14 cellular contexts compared by ENCODE assay signal in genomic region chr11:12986194-12986898, GRCh38. TPM values are rescaled to one million over a fixed set of nuclear protein-coding genes. Genes with fewer than 3 reads are reported as not detected.
DNase-seq lines count a peak whose midpoint lies in the region; ATAC-seq, FAIRE-seq and TF ChIP-seq lines count a peak whose summit lies in the region.
"Had no signal": no experiment of that assay in that cellular context is flagged by ENCODE, and none has a peak within 500 bp of the region (broad histone marks: within the 10 kb centered on the region; RNA-seq: fewer than 3 reads in every experiment).

No MANE protein-coding gene starts in this region.

- no peak for FAIRE-seq in K562 (lab: Jason Lieb, UNC)

- in situ Hi-C loops in K562 (cut with MboI), result no loop called here

- peak overlapping the region; percentile 78 for H2AFZ ChIP-seq in ACC112 (ENCODE audit: low read length, unreplicated experiment)
- H2AFZ ChIP-seq in K562 (ENCODE audit: low read depth, low read length), result no peak overlapping the region

- H3K27me3 ChIP-seq in ACC112 (ENCODE audit: insufficient read depth, low read length) (peaks cover 65% of the 10 kb centered on the region), K562 (ENCODE audit: control insufficient read depth in 2 of 2, insufficient read depth in 2 of 2, low read length in 2 of 2) (no peaks in the 10 kb centered on the region), stomach (peaks cover 0 to 3% (median 0%) of the 10 kb centered on the region in 3 donors), upper lobe of left lung (no peaks in the 10 kb centered on the region)
- H3K27me3 ChIP-seq: BLaER1 treated with 17β-estradiol and CSF1 and Interleukin-3, amounts not matched to agents 10 nM and 100 nM had no signal

- peak overlapping the region; percentile 50 for H3K4me2 ChIP-seq in K562 (ENCODE audit: insufficient read depth, low read length)
- H3K4me2 ChIP-seq: BLaER1 treated with 17β-estradiol and CSF1 and Interleukin-3, amounts not matched to agents 10 nM and 100 nM had no signal

- no peak overlapping the region for H3K27ac ChIP-seq in ACC112 (ENCODE audit: low read depth, low read length)
- H3K27ac ChIP-seq in K562 (ENCODE audit: extremely low read depth, low read depth, low read length), result no peak overlapping the region
- H3K27ac ChIP-seq in stomach, result no peak overlapping the region
- no peak overlapping the region for H3K27ac ChIP-seq in upper lobe of left lung
- H3K27ac ChIP-seq: BLaER1 treated with 17β-estradiol and CSF1 and Interleukin-3, amounts not matched to agents 10 nM and 100 nM; HL-60 had no signal

- H3K9me3 ChIP-seq in K562 (replicated peaks; ENCODE audit: control insufficient read depth, insufficient read depth, low read depth, low read length) (no peaks in the 10 kb centered on the region), mucosa of descending colon (no peaks in the 10 kb centered on the region), stomach (no peaks in the 10 kb centered on the region), upper lobe of left lung (no peaks in the 10 kb centered on the region)

- H3K4me1 ChIP-seq in ACC112 (ENCODE audit: control insufficient read depth, insufficient read depth, low read length, unreplicated experiment) (no peaks in the 10 kb centered on the region), K562 (replicated peaks in 1 of 2; ENCODE audit: control insufficient read depth in 2 of 2, insufficient read depth in 2 of 2, low read length in 2 of 2) (peaks cover 9 to 29% of the 10 kb centered on the region in 2 experiments; a peak in 3 of 5 replicates), mucosa of descending colon (ENCODE audit: low read depth) (no peaks in the 10 kb centered on the region), stomach (no peaks in the 10 kb centered on the region), upper lobe of left lung (no peaks in the 10 kb centered on the region)

- H3K9ac ChIP-seq in K562 (ENCODE audit: insufficient read depth in 1 of 2, low read depth in 2 of 2, low read length in 2 of 2), result no peak overlapping the region
- H3K9ac ChIP-seq: BLaER1 treated with 17β-estradiol and CSF1 and Interleukin-3, amounts not matched to agents 10 nM and 100 nM had no signal

- TF ChIP-seq CTCF in K562 (IDR thresholded peaks at IDR 0.05 in 2 of 3, conservative IDR thresholded peaks at IDR 0.05 in 1 of 3; ENCODE audit: insufficient read depth in 2 of 3, low read depth in 1 of 3, low read length in 3 of 3), result no peak
- TF ChIP-seq CTCF in mucosa of descending colon (IDR thresholded peaks at IDR 0.05), result no peak
- no peak for TF ChIP-seq CTCF in stomach (IDR thresholded peaks at IDR 0.05)
- TF ChIP-seq CTCF in upper lobe of left lung (IDR thresholded peaks at IDR 0.05), result no peak

- H3K9me1 ChIP-seq in K562 (ENCODE audit: control insufficient read depth, insufficient read depth, low read length), result no peaks in the 10 kb centered on the region

- TF ChIP-seq POLR2A in K562 (conservative IDR thresholded peaks at IDR 0.05) (no peak), stomach (IDR thresholded peaks at IDR 0.05) (no peak), upper lobe of left lung (IDR thresholded peaks at IDR 0.05) (no peak)

- DNase-seq in OCI-M1 (lab: John Stamatoyannopoulos, UW), result peak; percentile 27
- no peak for DNase-seq in K562 (ENCODE audit: extremely low read depth in 1 of 4, low spot score in 3 of 4)
- no peak for DNase-seq in mucosa of descending colon
- no peak for DNase-seq in stomach
- no peak for DNase-seq in upper lobe of left lung
- DNase-seq in activated T-cell treated with anti-CD3 and anti-CD28 coated beads, Interleukin-2, amount 50 U/mL, for 1 hour, result no peak
- DNase-seq: 8988T; ACHN; CD4-positive, CD25-positive, alpha-beta regulatory T cell; HCEC 1CT had no signal

- 89% methylated on average over 8 of the region's 8 CpGs for WGBS in K562 (ENCODE audit: insufficient coverage, low coverage, missing lambda C conversion rate)
- 82 to 93% (median 92%) methylated on average over 8 of the region's 8 CpGs for WGBS in stomach, 5 donors
- 81 to 94% methylated on average over 8 of the region's 8 CpGs for WGBS in upper lobe of left lung, 2 donors

- no peaks in the 10 kb centered on the region for H3K36me3 ChIP-seq in ACC112 (ENCODE audit: insufficient read depth, low read length)
- peaks cover 71% of the 10 kb centered on the region for H3K36me3 ChIP-seq in K562 (ENCODE audit: control insufficient read depth, insufficient read depth, low read length)
- no peaks in the 10 kb centered on the region for H3K36me3 ChIP-seq in mucosa of descending colon (ENCODE audit: low read depth)
- H3K36me3 ChIP-seq in stomach, result no peaks in the 10 kb centered on the region
- no peaks in the 10 kb centered on the region for H3K36me3 ChIP-seq in upper lobe of left lung

- H3K4me3 ChIP-seq in ACC112 (ENCODE audit: low read depth, low read length) (peak overlapping the region; percentile 56; the same call in 1 of the 2 replicates), K562 (peak overlapping the region; percentile 9; the same call in 1 of the 2 replicates), mucosa of descending colon (no peak overlapping the region), stomach (no peak overlapping the region), upper lobe of left lung (no peak overlapping the region)
- H3K4me3 ChIP-seq: BLaER1 treated with 17β-estradiol and CSF1 and Interleukin-3, amounts not matched to agents 10 nM and 100 nM had no signal

- POLR2A ChIA-PET in K562 (lab: Yijun Ruan, JAX), result interaction anchor here (0.6 to 1.4 kb wide), 5 partner anchors 8 to 149 kb away, joined by 3 to 7 read pairs (median 3); no protein-coding TSS in a partner anchor

- TF ChIP-seq EP300 in K562 (IDR thresholded peaks at IDR 0.05; ENCODE audit: low read length) (no peak), stomach (IDR thresholded peaks at IDR 0.05) (no peak), upper lobe of left lung (IDR thresholded peaks at IDR 0.05) (no peak)

- intact Hi-C loops in K562 (cut with micrococcal nuclease), result no loop called here
- intact Hi-C loops in mucosa of descending colon (cut with DNase I, micrococcal nuclease), result no loop called here
- intact Hi-C loops in stomach (cut with DNase I; ENCODE audit: low total_unique reads), result no loop called here

- no TSS peak for BruUV-seq in K562 (replicated peaks; lab: Mats Ljungman, UMichigan)

- peaks cover 18% of the 10 kb centered on the region; the same call in 1 of the 2 replicates for H4K20me1 ChIP-seq in K562 (replicated peaks; ENCODE audit: control insufficient read depth, insufficient read depth, low read length)
- H4K20me1 ChIP-seq: BLaER1 treated with 17β-estradiol and CSF1 and Interleukin-3, amounts not matched to agents 10 nM and 100 nM had no signal

- no peaks in the 10 kb centered on the region for H3K79me2 ChIP-seq in ACC112 (ENCODE audit: control insufficient read depth, insufficient read depth, low read length, unreplicated experiment)
- H3K79me2 ChIP-seq in K562 (ENCODE audit: control insufficient read depth, insufficient read depth, low read length), result peaks cover 80% of the 10 kb centered on the region

- CTCF ChIA-PET in K562 (lab: Yijun Ruan, JAX; ENCODE audit: low intra/inter-chr PET ratio), result no interaction called here

- ATAC-seq in K562 (no peak), mucosa of descending colon (peak; percentile 31), upper lobe of left lung (ENCODE audit: low FRiP score in 2 of 2) (no peak)

- TF ChIP-seq RAD21 in K562 (CRISPR knock-in tag; conservative IDR thresholded peaks at IDR 0.05 in 1 of 2, IDR thresholded peaks at IDR 0.05 in 1 of 2), result no peak

TF ChIP-seq in K562, 482 proteins besides CTCF, POLR2A, EP300 and RAD21 (continues in another document):
- no peak for TF ChIP-seq ILK (tag; IDR thresholded peaks at IDR 0.05; ENCODE audit: borderline replicate concordance, low read depth)

RNA-seq across cellular contexts. Expression of gene RASSF10, which starts 22.8 kb away (rescaled TPM):
- not detected in 2 replicates for total RNA-seq in K562 (2011; cell fraction: chromatin; rRNA removed; ENCODE audit: low replicate concordance)
- total RNA-seq in K562 (2011; cell fraction: nucleolus; rRNA removed), result not detected in 2 replicates
- total RNA-seq in K562 (2011; cell fraction: nucleoplasm; rRNA removed), result not detected in 2 replicates
- not detected in 2 replicates for total RNA-seq in K562 (2014; rRNA removed)
- total RNA-seq in K562 (2014; rRNA removed; fragmentation: Illumina TruSeq; extraction: Trizol), result not detected in 2 replicates
- total RNA-seq in K562 (2015; rRNA removed; fragmentation: Illumina TruSeq; extraction: Trizol), result not detected in 2 replicates
- not detected in 2 replicates for total RNA-seq in K562 (2021)
- not detected in 2 replicates for polyA plus RNA-seq in K562 (2011; rRNA removed)
- not detected in 2 replicates for polyA plus RNA-seq in K562 (2011; cell fraction: cytosol; rRNA removed)
- polyA plus RNA-seq in K562 (2011; cell fraction: nucleus; rRNA removed), result not detected in 2 replicates
- not detected in 2 replicates for polyA plus RNA-seq in K562 (2012)
- polyA plus RNA-seq in K562 (2014; fragmentation: Illumina TruSeq; extraction: Trizol), result not detected in 2 replicates
- not detected for polyA plus RNA-seq in K562 (2014; fragmentation: Nextera tagmentation; extraction: Ambion mirVana)
- polyA plus RNA-seq in K562 (2014; rRNA removed), result not detected in 2 replicates
- polyA minus RNA-seq in K562 (2011; rRNA and poly(A)+ RNA removed), result not detected in 2 replicates
- polyA minus RNA-seq in K562 (2011; cell fraction: cytosol; rRNA and poly(A)+ RNA removed), result not detected in 2 replicates
- not detected in 2 replicates for polyA minus RNA-seq in K562 (2011; cell fraction: nucleus; rRNA and poly(A)+ RNA removed)
- under 1 TPM; 0.57 to 0.67 (median 0.63) TPM for total RNA-seq in mucosa of descending colon
- total RNA-seq in stomach, result 1 to 10 TPM in 3 of 5 donors, under 1 TPM in 2; 0.58 to 7.0 (median 2.2) TPM
- polyA plus RNA-seq in stomach, result 1 to 10 TPM in 2 of 3 donors, under 1 TPM in 1; 0.92 to 4.5 (median 2.9) TPM
- total RNA-seq in upper lobe of left lung, result 1 to 10 TPM; 2.0 to 9.6 (median 4.7) TPM
- total RNA-seq: CD4-positive, CD25-positive, alpha-beta regulatory T cell; H4 had no signal
- polyA plus RNA-seq: CD4-positive, CD25-positive, alpha-beta regulatory T cell had no signal

Comparison
In these comparisons a context has a peak if more than half of its experiments do, and no peak if none do; other contexts are left out.
1. H3K4me3 ChIP-seq: peak in ACC112 (single experiment) and K562 (single experiment); none in mucosa of descending colon (single experiment), stomach (0 of 4) and upper lobe of left lung (0 of 4).